ENCODE assay signal across 8 cellular contexts in the genomic region with DNA sequence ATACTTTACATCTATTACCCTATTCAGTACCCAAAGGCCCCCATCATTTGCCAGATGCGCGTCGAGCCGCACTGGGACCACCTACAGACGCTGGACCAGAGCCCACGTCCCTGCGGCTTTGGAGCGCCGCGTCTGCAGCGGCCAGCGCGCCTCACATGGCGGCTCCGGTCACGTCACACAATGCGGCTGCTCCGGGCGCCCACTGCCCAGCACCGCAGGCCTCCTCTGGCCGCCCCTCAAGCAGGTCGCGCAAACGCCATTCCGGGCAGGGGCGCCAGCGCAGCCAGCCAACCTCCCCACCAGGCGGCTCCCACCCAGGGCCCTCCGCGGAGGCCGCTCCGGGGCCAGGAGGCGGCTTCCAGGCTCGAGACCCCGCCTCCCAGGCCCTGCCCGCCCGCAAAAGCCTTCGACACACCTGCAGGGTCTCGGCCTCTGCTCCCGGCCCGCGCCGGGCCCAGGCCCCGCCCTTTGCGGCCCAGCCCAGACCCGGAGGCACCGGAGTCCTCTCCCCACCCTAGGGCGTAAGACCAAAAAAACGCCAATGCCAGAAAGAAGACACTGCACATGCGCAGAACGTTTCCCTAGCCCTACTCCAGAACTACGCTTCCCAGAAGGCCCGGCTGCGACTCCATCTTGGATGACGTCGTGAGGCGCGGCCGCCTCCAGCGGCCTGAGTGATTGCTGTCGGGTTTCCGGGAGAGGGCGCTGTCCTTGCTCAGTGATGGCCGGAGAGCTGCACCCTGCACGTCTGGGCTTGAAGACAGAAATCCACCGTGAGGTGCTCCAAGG. TPM values are rescaled to one million over a fixed set of nuclear protein-coding genes. Genes with fewer than 3 reads are reported as not detected.
A peak's percentile ranks its signal among the peaks of the same experiment; 100 is the strongest.
DNase-seq lines count a peak whose midpoint lies in the region; ATAC-seq and TF ChIP-seq lines count a peak whose summit lies in the region.

ZNF25 (minus strand) TSS at position 557 of the 789 bp plus-strand sequence. CDS start 4,925 bp downstream, outside the sequence.

- peak within 1 kb of the TSS; percentile 98 for H3K4me3 ChIP-seq in left ventricle myocardium inferior

- DNase-seq in GM13976 (ENCODE audit: low spot score), result peak; percentile 97
- DNase-seq in NCI-H146 (lab: John Stamatoyannopoulos, UW), result peak; percentile 99
- peak; percentile 96 to 99 (median 97) for DNase-seq in T-helper 1 cell
- peak; percentile 82 to 99 (median 97) for DNase-seq in amygdala (lab: John Stamatoyannopoulos, UW)
- DNase-seq in left ventricle myocardium inferior, result peak; percentile 97
- peak; percentile 96 for DNase-seq in progenitor cell of endocrine pancreas (ENCODE audit: low spot score, unreplicated experiment)
- DNase-seq in ureter (ENCODE audit: low spot score), result peak; percentile 98

- H3K9me3 ChIP-seq in left ventricle myocardium inferior (replicated peaks), result peaks cover 4% of the 10 kb centered on the region

- no peaks in the 10 kb centered on the region for H3K27me3 Mint-ChIP-seq in progenitor cell of endocrine pancreas

- H3K36me3 Mint-ChIP-seq in progenitor cell of endocrine pancreas (ENCODE audit: insufficient read depth), result no peaks in the 10 kb centered on the region

- TF ChIP-seq CTCF in GM13976 (IDR thresholded peaks at IDR 0.05; ENCODE audit: borderline replicate concordance, control extremely low read depth, extremely low read depth, insufficient read depth, missing control alignments) (peak; percentile 96), left ventricle myocardium inferior (IDR thresholded peaks at IDR 0.05; ENCODE audit: borderline replicate concordance) (peak; percentile 88), progenitor cell of endocrine pancreas (IDR thresholded peaks at IDR 0.05; ENCODE audit: unreplicated experiment) (peak; percentile 73)

- intact Hi-C loops in left ventricle myocardium inferior (cut with micrococcal nuclease), result no loop called here

- H3K4me3 Mint-ChIP-seq in progenitor cell of endocrine pancreas (ENCODE audit: low read depth), result peak within 1 kb of the TSS; percentile 83

- peak within 1 kb of the TSS; percentile 99 for H3K27ac Mint-ChIP-seq in progenitor cell of endocrine pancreas

- H3K36me3 ChIP-seq in left ventricle myocardium inferior, result peaks cover under 1% of the 10 kb centered on the region

- peaks cover 2% of the 10 kb centered on the region for H3K4me1 Mint-ChIP-seq in progenitor cell of endocrine pancreas (ENCODE audit: low read depth)

- H3K4me1 ChIP-seq in left ventricle myocardium inferior, result peaks cover 23% of the 10 kb centered on the region

- peak; percentile 94 for ATAC-seq in HG02870 (IDR thresholded peaks at IDR 0.05; ENCODE audit: unreplicated experiment)

- peaks cover 15% of the 10 kb centered on the region for H3K9me3 Mint-ChIP-seq in progenitor cell of endocrine pancreas (ENCODE audit: low read depth)

- in situ Hi-C loops in GM13976 (cut with MboI; ENCODE audit: low sequenced_read_pairs, unreplicated experiment), result no loop called here

- H3K27ac ChIP-seq in left ventricle myocardium inferior (replicated peaks), result peak within 1 kb of the TSS; percentile 100

- no peaks in the 10 kb centered on the region for H3K27me3 ChIP-seq in left ventricle myocardium inferior (ENCODE audit: low read depth)

RNA-seq across cellular contexts. Expression of gene ZNF25, which starts in this region (rescaled TPM):
- 17.8 TPM for total RNA-seq in left ventricle myocardium inferior
- 2.6 and 2.9 TPM in 2 replicates for total RNA-seq in progenitor cell of endocrine pancreas
- total RNA-seq in ureter, result 12.9 TPM

Comparison
In these comparisons a context has a peak if more than half of its experiments do, and no peak if none do; other contexts are left out.
1. Peak in every context shown above with its lines: DNase-seq, ATAC-seq, H3K4me3 ChIP-seq and H3K27ac ChIP-seq.